8 cellular contexts compared by ENCODE assay signal in the genomic region with DNA sequence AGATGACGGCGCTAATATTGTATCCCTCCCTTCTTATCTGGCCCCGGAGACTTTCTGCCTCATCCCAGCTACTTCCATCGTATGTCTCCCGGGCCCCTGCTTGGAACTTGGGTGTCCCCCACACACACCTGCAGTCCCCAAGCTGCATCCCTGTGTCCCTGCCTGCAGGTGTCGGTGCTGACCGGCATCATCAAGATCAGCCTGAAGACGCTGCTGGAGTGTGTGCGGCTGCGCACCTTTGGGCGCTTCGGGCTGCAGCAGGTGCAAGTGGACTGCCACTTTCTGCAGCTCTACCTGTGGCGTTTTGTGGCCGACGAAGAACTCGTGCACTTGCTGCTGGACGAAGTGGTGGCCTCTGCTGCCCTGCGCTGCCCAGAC. TPM values are rescaled to one million over a fixed set of nuclear protein-coding genes. Genes with fewer than 3 reads are reported as not detected.
DNase-seq lines count a peak whose midpoint lies in the region; ATAC-seq and TF ChIP-seq lines count a peak whose summit lies in the region.

No MANE protein-coding gene starts in this region.

- H3K79me2 ChIP-seq in parathyroid adenoma: peaks cover 2% of the 10 kb centered on the region

- peaks cover 40% of the 10 kb centered on the region for H3K4me1 ChIP-seq in CD4-positive, CD25-positive, alpha-beta regulatory T cell (ENCODE audit: control insufficient read depth, insufficient read depth, low read length, poor library complexity, severe bottlenecking)
- H3K4me1 ChIP-seq in parathyroid adenoma: no peaks in the 10 kb centered on the region

- no peak overlapping the region for H3K4me3 ChIP-seq in CD4-positive, CD25-positive, alpha-beta regulatory T cell (ENCODE audit: low read depth, low read length)
- H3K4me3 ChIP-seq in LNCaP clone FGC (ENCODE audit: low read depth, low read length) (peak overlapping the region; percentile 95), parathyroid adenoma (ENCODE audit: low read depth, low read length) (no peak overlapping the region)

- no peaks in the 10 kb centered on the region for H3K27me3 ChIP-seq in CD4-positive, CD25-positive, alpha-beta regulatory T cell (ENCODE audit: control insufficient read depth, insufficient read depth, low read length)
- no peaks in the 10 kb centered on the region for H3K27me3 ChIP-seq in parathyroid adenoma (ENCODE audit: control insufficient read depth, insufficient read depth, low read length)

- H3K36me3 Mint-ChIP-seq in CD4-positive, CD25-positive, alpha-beta regulatory T cell: peaks cover 9% of the 10 kb centered on the region
- H3K36me3 Mint-ChIP-seq in effector memory CD8-positive, alpha-beta T cell (ENCODE audit: insufficient read depth): peaks cover 46% of the 10 kb centered on the region

- no peak for DNase-seq in CD4-positive, CD25-positive, alpha-beta regulatory T cell
- no peak for DNase-seq in LNCaP clone FGC (ENCODE audit: low read depth)
- DNase-seq in effector memory CD8-positive, alpha-beta T cell: no peak
- no peak for DNase-seq in stimulated activated CD4-positive, alpha-beta T cell treated with anti-CD3 and anti-CD28 coated beads, Interleukin-4, amount 100 ng/mL, for 24 hours

- H2AFZ ChIP-seq in parathyroid adenoma: no peak overlapping the region

- peaks cover 16% of the 10 kb centered on the region for H3K36me3 ChIP-seq in CD4-positive, CD25-positive, alpha-beta regulatory T cell (ENCODE audit: control insufficient read depth, insufficient read depth, low read length)
- no peaks in the 10 kb centered on the region for H3K36me3 ChIP-seq in parathyroid adenoma (ENCODE audit: control insufficient read depth, insufficient read depth, low read length)

- no peaks in the 10 kb centered on the region for H3K9me3 ChIP-seq in CD4-positive, CD25-positive, alpha-beta regulatory T cell (ENCODE audit: control insufficient read depth in 2 of 2, low read length in 2 of 2)
- no peaks in the 10 kb centered on the region for H3K9me3 ChIP-seq in parathyroid adenoma (ENCODE audit: control insufficient read depth, low read length)

- peaks cover 0 to 49% (median 27%) of the 10 kb centered on the region in 4 donors for H3K4me1 Mint-ChIP-seq in CD4-positive, CD25-positive, alpha-beta regulatory T cell
- peaks cover 34 to 35% of the 10 kb centered on the region in 2 donors for H3K4me1 Mint-ChIP-seq in effector memory CD8-positive, alpha-beta T cell (ENCODE audit: low read depth in 2 of 2)

- ATAC-seq in CD4-positive, CD25-positive, alpha-beta regulatory T cell (ENCODE audit: low read depth in 2 of 2): no peak
- ATAC-seq in effector memory CD8-positive, alpha-beta T cell (replicated peaks): no peak
- ATAC-seq in HG03175 (IDR thresholded peaks at IDR 0.05; ENCODE audit: unreplicated experiment) (no peak), HG02623 (IDR thresholded peaks at IDR 0.05; ENCODE audit: unreplicated experiment) (no peak), GM21528 (IDR thresholded peaks at IDR 0.05; ENCODE audit: low FRiP score, unreplicated experiment) (no peak)

- H3K9ac ChIP-seq in parathyroid adenoma: no peak overlapping the region

- TF ChIP-seq CTCF in LNCaP clone FGC (IDR thresholded peaks at IDR 0.05; ENCODE audit: control insufficient read depth, extremely low read depth, insufficient read depth): no peak
- TF ChIP-seq CTCF in parathyroid adenoma (IDR thresholded peaks at IDR 0.05): no peak

- H3K4me2 ChIP-seq in parathyroid adenoma (ENCODE audit: low read length): peak overlapping the region; percentile 84

- H3K4me3 Mint-ChIP-seq in CD4-positive, CD25-positive, alpha-beta regulatory T cell: peak overlapping the region; percentile 62 to 96 (median 75)
- peak overlapping the region; percentile 99 for H3K4me3 Mint-ChIP-seq in effector memory CD8-positive, alpha-beta T cell

- no peaks in the 10 kb centered on the region for H3K9me3 Mint-ChIP-seq in CD4-positive, CD25-positive, alpha-beta regulatory T cell
- no peaks in the 10 kb centered on the region for H3K9me3 Mint-ChIP-seq in effector memory CD8-positive, alpha-beta T cell

- no peaks in the 10 kb centered on the region for H3K27me3 Mint-ChIP-seq in CD4-positive, CD25-positive, alpha-beta regulatory T cell
- H3K27me3 Mint-ChIP-seq in effector memory CD8-positive, alpha-beta T cell: no peaks in the 10 kb centered on the region

- peak overlapping the region in 1 of 3 donors; percentile 90 for H3K27ac Mint-ChIP-seq in CD4-positive, CD25-positive, alpha-beta regulatory T cell
- peak overlapping the region; percentile 90 to 97 for H3K27ac Mint-ChIP-seq in effector memory CD8-positive, alpha-beta T cell

- peak overlapping the region; percentile 69 for H3K27ac ChIP-seq in CD4-positive, CD25-positive, alpha-beta regulatory T cell (ENCODE audit: insufficient read depth, low read length, poor library complexity, severe bottlenecking)
- no peak overlapping the region for H3K27ac ChIP-seq in parathyroid adenoma

RNA-seq across cellular contexts. Expression of a gene that starts 0.5 kb away (rescaled TPM):
- total RNA-seq in CD4-positive, CD25-positive, alpha-beta regulatory T cell: 20.2 TPM
- polyA plus RNA-seq in CD4-positive, CD25-positive, alpha-beta regulatory T cell: 10 to 100 TPM in 2 of 4 donors, 1 to 10 TPM in 2; 8.0 to 11.1 (median 9.4) TPM

RNA-seq across cellular contexts. Expression of a gene that starts 6.4 kb away (rescaled TPM):
- 6.0 TPM for total RNA-seq in CD4-positive, CD25-positive, alpha-beta regulatory T cell
- 10 to 100 TPM; 20.1 to 29.0 (median 22.7) TPM for polyA plus RNA-seq in CD4-positive, CD25-positive, alpha-beta regulatory T cell

RNA-seq across cellular contexts. Expression of a gene that starts 10.8 kb away (rescaled TPM):
- total RNA-seq in CD4-positive, CD25-positive, alpha-beta regulatory T cell: 1,172 TPM
- polyA plus RNA-seq in CD4-positive, CD25-positive, alpha-beta regulatory T cell: 1,000 to 10,000 TPM; 1,003 to 1,125 (median 1,056) TPM

RNA-seq across cellular contexts. Expression of a gene that starts 11.0 kb away (rescaled TPM):
- 47.7 TPM for total RNA-seq in CD4-positive, CD25-positive, alpha-beta regulatory T cell
- 100 to 1,000 TPM; 104 to 125 (median 111) TPM for polyA plus RNA-seq in CD4-positive, CD25-positive, alpha-beta regulatory T cell

RNA-seq across cellular contexts. Expression of a gene that starts 15.1 kb away (rescaled TPM):
- total RNA-seq in CD4-positive, CD25-positive, alpha-beta regulatory T cell: 234 TPM
- 100 to 1,000 TPM in 1 of 4 donors, 10 to 100 TPM in 3; 84.2 to 109 (median 96.3) TPM for polyA plus RNA-seq in CD4-positive, CD25-positive, alpha-beta regulatory T cell
